In genomic region chr14:101005447-101005846, GRCh38 we compare ENCODE assay signal across 18 cellular contexts.
DNase-seq lines count a peak whose midpoint lies in the region; ATAC-seq, FAIRE-seq and TF ChIP-seq lines count a peak whose summit lies in the region.
"Had no signal": no experiment of that assay in that cellular context is flagged by ENCODE, and none has a peak within 500 bp of the region (broad histone marks: within the 10 kb centered on the region; RNA-seq: fewer than 3 reads in every experiment).

No MANE protein-coding gene starts in this region.

- peaks cover 13% of the 10 kb centered on the region for H3K36me3 Mint-ChIP-seq in astrocyte (ENCODE audit: low read depth, unreplicated experiment)

- no peaks in the 10 kb centered on the region for H3K27me3 Mint-ChIP-seq in astrocyte (ENCODE audit: low read depth, unreplicated experiment)
- H3K27me3 Mint-ChIP-seq in stimulated activated naive CD8-positive, alpha-beta T cell treated with anti-CD3 and anti-CD28 coated beads, Interleukin-15, amount 100 ng/mL, for 72 hours = peaks cover 58% of the 10 kb centered on the region

- no peak overlapping the region for H3K4me3 Mint-ChIP-seq in astrocyte (ENCODE audit: unreplicated experiment)
- H3K4me3 Mint-ChIP-seq in stimulated activated naive CD8-positive, alpha-beta T cell treated with anti-CD3 and anti-CD28 coated beads, Interleukin-15, amount 100 ng/mL, for 72 hours = no peak overlapping the region
- H3K4me3 Mint-ChIP-seq: activated CD4-positive, alpha-beta T cell treated with anti-CD3 and anti-CD28 coated beads, Interleukin-2, amount 10 ng/mL, durations not matched to agents 24 days and 14 days; activated T-helper 17 cell treated with anti-CD3 and anti-CD28 coated beads, Interleukin-2, amount 50 U/mL, for 72 hours had no signal

- in situ Hi-C loops in transverse colon (cut with MboI; ENCODE audit: low pct_ligation_motif_present in 1 of 4, low pct_unique_long_range_greater_than_20kb in 1 of 4, low sequenced_read_pairs in 3 of 4) = no loop called here

- no peaks in the 10 kb centered on the region for H3K9me3 ChIP-seq in astrocyte (ENCODE audit: insufficient read depth, low read depth, low read length)
- H3K9me3 ChIP-seq in transverse colon = no peaks in the 10 kb centered on the region

- H3K79me2 ChIP-seq in astrocyte (ENCODE audit: insufficient read depth, low read length) = peaks cover 30% of the 10 kb centered on the region

- TF ChIP-seq CTCF in astrocyte (IDR thresholded peaks at IDR 0.05; ENCODE audit: insufficient read depth, low read depth, low read length) (no peak), transverse colon (IDR thresholded peaks at IDR 0.05) (no peak)

- no peak overlapping the region for H2AFZ ChIP-seq in astrocyte (ENCODE audit: low read depth, low read length)

- TF ChIP-seq POLR2A in transverse colon (IDR thresholded peaks at IDR 0.05) = no peak

- H3K4me3 ChIP-seq in astrocyte (ENCODE audit: insufficient read depth, low read depth, low read length) = no peak overlapping the region
- H3K4me3 ChIP-seq in transverse colon = no peak overlapping the region
- H3K4me3 ChIP-seq: tibial nerve had no signal

- peaks cover 12% of the 10 kb centered on the region for H3K9me3 Mint-ChIP-seq in astrocyte (ENCODE audit: unreplicated experiment)
- H3K9me3 Mint-ChIP-seq in stimulated activated naive CD8-positive, alpha-beta T cell treated with anti-CD3 and anti-CD28 coated beads, Interleukin-15, amount 100 ng/mL, for 72 hours = peaks cover 4 to 6% of the 10 kb centered on the region in 2 donors
- H3K9me3 Mint-ChIP-seq: activated CD4-positive, alpha-beta T cell treated with anti-CD3 and anti-CD28 coated beads, Interleukin-2, amount 10 ng/mL, durations not matched to agents 24 days and 14 days had no signal

- H3K4me2 ChIP-seq in astrocyte (ENCODE audit: low read length) = peak overlapping the region; percentile 33

- peaks cover 23% of the 10 kb centered on the region for H3K4me1 ChIP-seq in astrocyte (ENCODE audit: insufficient read depth, low read length)
- no peaks in the 10 kb centered on the region for H3K4me1 ChIP-seq in transverse colon

- peaks cover 25% of the 10 kb centered on the region for H3K4me1 Mint-ChIP-seq in astrocyte (ENCODE audit: low read depth, unreplicated experiment)
- no peaks in the 10 kb centered on the region for H3K4me1 Mint-ChIP-seq in stimulated activated naive CD8-positive, alpha-beta T cell treated with anti-CD3 and anti-CD28 coated beads, Interleukin-15, amount 100 ng/mL, for 72 hours
- H3K4me1 Mint-ChIP-seq: activated T-helper 17 cell treated with anti-CD3 and anti-CD28 coated beads, Interleukin-2, amount 50 U/mL, for 72 hours had no signal

- H3K27me3 ChIP-seq in astrocyte (ENCODE audit: insufficient read depth, low read length) = no peaks in the 10 kb centered on the region
- no peaks in the 10 kb centered on the region for H3K27me3 ChIP-seq in transverse colon
- H3K27me3 ChIP-seq: tibial nerve had no signal

- peak overlapping the region; percentile 89 for H3K27ac Mint-ChIP-seq in astrocyte (ENCODE audit: unreplicated experiment)
- peak overlapping the region in 1 of 2 donors; percentile 43 for H3K27ac Mint-ChIP-seq in stimulated activated naive CD8-positive, alpha-beta T cell treated with anti-CD3 and anti-CD28 coated beads, Interleukin-15, amount 100 ng/mL, for 72 hours
- H3K27ac Mint-ChIP-seq: activated CD4-positive, alpha-beta T cell treated with anti-CD3 and anti-CD28 coated beads, Interleukin-2, amount 10 ng/mL, durations not matched to agents 24 days and 14 days; activated T-helper 17 cell treated with anti-CD3 and anti-CD28 coated beads, Interleukin-2, amount 50 U/mL, for 72 hours had no signal

- WGBS in transverse colon (ENCODE audit: low coverage in 1 of 2), 2 donors = 73% methylated on average over 10 of the region's 10 CpGs; no CpG with 5 or more reads in 1 of the 2 donors

- peaks cover 90% of the 10 kb centered on the region for H4K20me1 ChIP-seq in astrocyte (ENCODE audit: insufficient read depth, low read length)

- H3K27ac ChIP-seq in astrocyte (ENCODE audit: low read depth, low read length) (no peak overlapping the region), transverse colon (no peak overlapping the region)
- H3K27ac ChIP-seq: epithelial cell of prostate had no signal

- H3K9ac ChIP-seq in astrocyte (ENCODE audit: low read length) = no peak overlapping the region

- no peak for ATAC-seq in GM18873 (IDR thresholded peaks at IDR 0.05; ENCODE audit: low FRiP score, unreplicated experiment)
- ATAC-seq in stimulated activated naive CD8-positive, alpha-beta T cell treated with anti-CD3 and anti-CD28 coated beads, Interleukin-15, amount 100 ng/mL, for 72 hours = no peak
- ATAC-seq: activated T-helper 17 cell treated with anti-CD3 and anti-CD28 coated beads, Interleukin-2, amount 50 U/mL, for 72 hours had no signal

- intact Hi-C loops in transverse colon (cut with DNase I; ENCODE audit: low total_unique reads) = no loop called here

- H3K36me3 ChIP-seq in astrocyte (ENCODE audit: insufficient read depth, low read length) = peaks cover 20% of the 10 kb centered on the region
- no peaks in the 10 kb centered on the region for H3K36me3 ChIP-seq in transverse colon

- no peak for TF ChIP-seq EP300 in transverse colon (IDR thresholded peaks at IDR 0.05; ENCODE audit: low read depth)

- peak; percentile 4 for DNase-seq in SIG-M5 treated with dmso at 0.1 percent for 504 hours (lab: John Stamatoyannopoulos, UW; ENCODE audit: unreplicated experiment)
- DNase-seq in SIG-M5 (lab: John Stamatoyannopoulos, UW) = no peak
- DNase-seq in astrocyte (ENCODE audit: low read depth) = no peak
- DNase-seq in mesenteric fat pad (ENCODE audit: low spot score) = peak; percentile 87
- peak; percentile 17 for DNase-seq in transverse colon
- DNase-seq in stimulated activated CD4-positive, alpha-beta T cell treated with anti-CD3 and anti-CD28 coated beads, Interleukin-4, amount 100 ng/mL, for 1 hour = no peak
- no peak for DNase-seq in stimulated activated naive CD8-positive, alpha-beta T cell treated with anti-CD3 and anti-CD28 coated beads, Interleukin-15, amount 100 ng/mL, for 72 hours
- DNase-seq: 8988T; activated CD4-positive, alpha-beta T cell treated with anti-CD3 and anti-CD28 coated beads, Interleukin-2, amount 10 ng/mL, durations not matched to agents 24 days and 14 days; NCI-H1694; retina had no signal

- no peak for FAIRE-seq in astrocyte (lab: Jason Lieb, UNC)
- FAIRE-seq: bronchial epithelial cell, GM19239, H54 had no signal

Comparison
In these comparisons a context has a peak if more than half of its experiments do, and no peak if none do; other contexts are left out.
1. DNase-seq: peak in SIG-M5 treated with dmso at 0.1 percent for 504 hours (single experiment), mesenteric fat pad (single experiment) and transverse colon (single experiment); none in SIG-M5 (single experiment), astrocyte (single experiment), stimulated activated CD4-positive, alpha-beta T cell treated with anti-CD3 and anti-CD28 coated beads, Interleukin-4, amount 100 ng/mL, for 1 hour (single experiment) and stimulated activated naive CD8-positive, alpha-beta T cell treated with anti-CD3 and anti-CD28 coated beads, Interleukin-15, amount 100 ng/mL, for 72 hours (0 of 2).